10 cellular contexts compared by ENCODE assay signal in genomic region chr22:40415531-40416266, GRCh38. TPM values are rescaled to one million over a fixed set of nuclear protein-coding genes. Genes with fewer than 3 reads are reported as not detected.
DNase-seq lines count a peak whose midpoint lies in the region; ATAC-seq and TF ChIP-seq lines count a peak whose summit lies in the region.
"Had no signal": no experiment of that assay in that cellular context is flagged by ENCODE, and none has a peak within 500 bp of the region (broad histone marks: within the 10 kb centered on the region; RNA-seq: fewer than 3 reads in every experiment).

No MANE protein-coding gene starts in this region.

- no peak overlapping the region; the same call in 1 of the 2 replicates for H3K18ac ChIP-seq in IMR-90 (ENCODE audit: low read depth, low read length)

- H2BK5ac ChIP-seq in IMR-90 (ENCODE audit: low read depth, low read length, poor library complexity, severe bottlenecking), result no peak overlapping the region

- peak overlapping the region; percentile 41 for H2AFZ ChIP-seq in IMR-90 (replicated peaks; ENCODE audit: low read length, poor library complexity)

- DNase-seq in GM10248 (ENCODE audit: extremely low spot score) (peak; percentile 65), IMR-90 (peak; percentile 12), HPDE6-E6E7 (ENCODE audit: extremely low spot score) (no peak), HEK293T (ENCODE audit: extremely low spot score) (no peak), RKO (ENCODE audit: low spot score) (no peak)
- DNase-seq in activated naive CD8-positive, alpha-beta T cell treated with anti-CD3 and anti-CD28 coated beads, Interleukin-2, amount 50 U/mL, for 24 hours, result no peak
- DNase-seq in natural killer cell treated with Interleukin-12 subunit alpha and Interleukin-12 subunit beta and Interleukin-15 and Interleukin-18, amount 100 ng/mL, for 72 hours (ENCODE audit: low spot score), result peak; percentile 60
- DNase-seq: hippocampal formation, NCI-H748 treated with DMSO at 0.1 percent for 48 hours had no signal

- TF ChIP-seq CTCF in GM10248 (IDR thresholded peaks at IDR 0.05; ENCODE audit: control extremely low read depth, extremely low read depth, low read depth, missing control alignments) (no peak), IMR-90 (conservative IDR thresholded peaks at IDR 0.05; ENCODE audit: low read depth, low read length) (no peak)

- no peaks in the 10 kb centered on the region for H3K9me3 ChIP-seq in IMR-90 (ENCODE audit: control insufficient read depth, insufficient read depth, low read length)

- H4K5ac ChIP-seq in IMR-90 (ENCODE audit: low read depth, low read length), result peak overlapping the region; percentile 15; the same call in 1 of the 2 replicates

- H3K9me3 Mint-ChIP-seq in activated naive CD8-positive, alpha-beta T cell treated with anti-CD3 and anti-CD28 coated beads, Interleukin-2, amount 50 U/mL, for 24 hours, result no peaks in the 10 kb centered on the region
- H3K9me3 Mint-ChIP-seq in natural killer cell treated with Interleukin-12 subunit alpha and Interleukin-12 subunit beta and Interleukin-15 and Interleukin-18, amount 100 ng/mL, for 72 hours, result no peaks in the 10 kb centered on the region

- CTCF ChIA-PET in GM10248 (lab: Yijun Ruan, JAX), result interaction anchor here (0.9 to 3.2 kb wide), 8 partner anchors 9 to 110 kb away, joined by 3 to 36 read pairs (median 3); no protein-coding TSS in a partner anchor
- CTCF ChIA-PET in IMR-90 (lab: Yijun Ruan, JAX), result no interaction called here
- CTCF ChIA-PET in HEK293T (lab: Yijun Ruan, JAX), result interaction anchor here (1.0 kb wide), 1 partner anchor 21 kb away, joined by 4 read pairs; no protein-coding TSS in a partner anchor

- no peak overlapping the region; the same call in 1 of the 2 replicates for H4K91ac ChIP-seq in IMR-90 (ENCODE audit: insufficient read depth, low read depth, low read length)

- peak overlapping the region; percentile 53; the same call in 1 of the 2 replicates for H3K14ac ChIP-seq in IMR-90 (replicated peaks; ENCODE audit: low read depth, low read length)

- H3K36me3 ChIP-seq in IMR-90 (ENCODE audit: control insufficient read depth, insufficient read depth, low read length), result peaks cover 60% of the 10 kb centered on the region

- H2AK9ac ChIP-seq in IMR-90 (replicated peaks; ENCODE audit: low read depth, low read length, poor library complexity), result peak overlapping the region; percentile 72

- peak; percentile 30 for ATAC-seq in IMR-90 (ENCODE audit: low read depth)
- no peak for ATAC-seq in activated naive CD8-positive, alpha-beta T cell treated with anti-CD3 and anti-CD28 coated beads, Interleukin-2, amount 50 U/mL, for 24 hours
- peak in 1 of 2 donors; percentile 30 for ATAC-seq in natural killer cell treated with Interleukin-12 subunit alpha and Interleukin-12 subunit beta and Interleukin-15 and Interleukin-18, amount 100 ng/mL, for 72 hours
- ATAC-seq in HG02763 (IDR thresholded peaks at IDR 0.05; ENCODE audit: unreplicated experiment), result no peak

- H3K9me1 ChIP-seq in IMR-90 (ENCODE audit: insufficient read depth, low read length), result peaks cover 13% of the 10 kb centered on the region; the same call in 1 of the 2 replicates

- dilution Hi-C loops in IMR-90 (cut with HindIII; ENCODE audit: low sequenced_read_pairs, unreplicated experiment), result no loop called here

- H4K20me1 ChIP-seq in IMR-90 (ENCODE audit: insufficient read depth, low read length), result peaks cover 24% of the 10 kb centered on the region

- H2BK20ac ChIP-seq in IMR-90 (ENCODE audit: low read depth, low read length), result no peak overlapping the region

- POLR2A ChIA-PET in GM10248 (lab: Yijun Ruan, JAX), result interaction anchor here (1.3 kb wide), 1 partner anchor 21 kb away, joined by 4 read pairs; no protein-coding TSS in a partner anchor
- POLR2A ChIA-PET in IMR-90 (lab: Charles Lee; ENCODE audit: unreplicated experiment), result no interaction called here
- POLR2A ChIA-PET in HEK293T (lab: Yijun Ruan, JAX), result interaction anchor here (1.2 kb wide), 1 partner anchor 372 kb away, joined by 3 read pairs; no protein-coding TSS in a partner anchor

- H3K27me3 Mint-ChIP-seq in activated naive CD8-positive, alpha-beta T cell treated with anti-CD3 and anti-CD28 coated beads, Interleukin-2, amount 50 U/mL, for 24 hours, result no peaks in the 10 kb centered on the region
- no peaks in the 10 kb centered on the region for H3K27me3 Mint-ChIP-seq in natural killer cell treated with Interleukin-12 subunit alpha and Interleukin-12 subunit beta and Interleukin-15 and Interleukin-18, amount 100 ng/mL, for 72 hours

- peak overlapping the region; percentile 7 for H3K4me3 Mint-ChIP-seq in activated naive CD8-positive, alpha-beta T cell treated with anti-CD3 and anti-CD28 coated beads, Interleukin-2, amount 50 U/mL, for 24 hours
- peak overlapping the region; percentile 30 for H3K4me3 Mint-ChIP-seq in natural killer cell treated with Interleukin-12 subunit alpha and Interleukin-12 subunit beta and Interleukin-15 and Interleukin-18, amount 100 ng/mL, for 72 hours

- H3K4me3 ChIP-seq in IMR-90 (ENCODE audit: insufficient read depth, low read depth, low read length), result no peak overlapping the region

- no peaks in the 10 kb centered on the region for H3K27me3 ChIP-seq in IMR-90 (ENCODE audit: control insufficient read depth, insufficient read depth, low read length)

- H3K4me1 Mint-ChIP-seq in activated naive CD8-positive, alpha-beta T cell treated with anti-CD3 and anti-CD28 coated beads, Interleukin-2, amount 50 U/mL, for 24 hours, result peaks cover 35% of the 10 kb centered on the region
- H3K4me1 Mint-ChIP-seq in natural killer cell treated with Interleukin-12 subunit alpha and Interleukin-12 subunit beta and Interleukin-15 and Interleukin-18, amount 100 ng/mL, for 72 hours (ENCODE audit: low read depth in 2 of 2), result peaks cover 26 to 29% of the 10 kb centered on the region in 2 donors

- H3K27ac Mint-ChIP-seq in activated naive CD8-positive, alpha-beta T cell treated with anti-CD3 and anti-CD28 coated beads, Interleukin-2, amount 50 U/mL, for 24 hours, result peak overlapping the region; percentile 84
- peak overlapping the region; percentile 31 to 91 for H3K27ac Mint-ChIP-seq in natural killer cell treated with Interleukin-12 subunit alpha and Interleukin-12 subunit beta and Interleukin-15 and Interleukin-18, amount 100 ng/mL, for 72 hours

- in situ Hi-C loops in IMR-90 (cut with MboI; ENCODE audit: low sequenced_read_pairs), result no loop called here

- H2BK15ac ChIP-seq in IMR-90 (ENCODE audit: low read depth, low read length), result no peak overlapping the region

- no peak overlapping the region for H3K56ac ChIP-seq in IMR-90 (ENCODE audit: extremely low read depth, insufficient read depth, low read length)

- no peak overlapping the region for H3K23ac ChIP-seq in IMR-90 (ENCODE audit: low read depth, low read length)

- TF ChIP-seq RAD21 in IMR-90 (IDR thresholded peaks at IDR 0.05; ENCODE audit: low read length), result no peak

- H3K9ac ChIP-seq in IMR-90 (ENCODE audit: low read depth, low read length), result no peak overlapping the region

- no TSS peak for BruUV-seq in IMR-90 (replicated peaks; lab: Mats Ljungman, UMichigan)

- H2BK120ac ChIP-seq in IMR-90 (ENCODE audit: low read depth, low read length), result no peak overlapping the region

- peaks cover 5% of the 10 kb centered on the region; the same call in 1 of the 2 replicates for H3K4me1 ChIP-seq in IMR-90 (ENCODE audit: control insufficient read depth, insufficient read depth, low read length)

- no peak for TF ChIP-seq POLR2A in IMR-90 (IDR thresholded peaks at IDR 0.05; ENCODE audit: low read depth, low read length)

- H2AK5ac ChIP-seq in IMR-90 (ENCODE audit: low read depth, low read length), result no peak overlapping the region

- peak overlapping the region; percentile 32; the same call in 1 of the 2 replicates for H3K27ac ChIP-seq in IMR-90 (ENCODE audit: insufficient read depth, low read length)

- peak overlapping the region in 1 of 2 experiments; percentile 49; a peak in 2 of 4 replicates for H4K8ac ChIP-seq in IMR-90 (ENCODE audit: low read depth in 2 of 2, low read length in 2 of 2)

- no peak overlapping the region for H3K4me2 ChIP-seq in IMR-90 (ENCODE audit: low read depth, low read length)

- H3K4ac ChIP-seq in IMR-90 (ENCODE audit: low read depth, low read length), result peak overlapping the region; percentile 43; the same call in 1 of the 2 replicates

- 61% methylated on average over 15 of the region's 19 CpGs; no CpG with 5 or more reads in 1 of the 2 experiments for WGBS in IMR-90 (ENCODE audit: extremely low coverage in 2 of 2, insufficient read length in 1 of 2), 2 experiments

- peaks cover 4 to 70% of the 10 kb centered on the region in 2 experiments; a peak in 3 of 4 replicates for H3K79me1 ChIP-seq in IMR-90 (ENCODE audit: low read depth in 1 of 2, low read length in 2 of 2)

- intact Hi-C loops in IMR-90 (cut with micrococcal nuclease), result no loop called here

- H3K36me3 Mint-ChIP-seq in activated naive CD8-positive, alpha-beta T cell treated with anti-CD3 and anti-CD28 coated beads, Interleukin-2, amount 50 U/mL, for 24 hours (ENCODE audit: low read depth), result peaks cover 30% of the 10 kb centered on the region
- peaks cover 13% of the 10 kb centered on the region for H3K36me3 Mint-ChIP-seq in natural killer cell treated with Interleukin-12 subunit alpha and Interleukin-12 subunit beta and Interleukin-15 and Interleukin-18, amount 100 ng/mL, for 72 hours

TF ChIP-seq in IMR-90, 13 proteins besides CTCF, POLR2A, EP300 and RAD21:
- no peak for TF ChIP-seq CHD1 (IDR thresholded peaks at IDR 0.05; ENCODE audit: low read depth, low read length)

TF ChIP-seq in HEK293T, 16 proteins besides CTCF, POLR2A, EP300 and RAD21 (continues in another document):
- TF ChIP-seq SUZ12 (IDR thresholded peaks at IDR 0.05), result no peak
- TF ChIP-seq ELF4 (IDR thresholded peaks at IDR 0.05), result no peak
- TF ChIP-seq BHLHE40 (IDR thresholded peaks at IDR 0.05; ENCODE audit: borderline replicate concordance), result no peak
- TF ChIP-seq HDGF (IDR thresholded peaks at IDR 0.05; ENCODE audit: borderline replicate concordance), result no peak
- no peak for TF ChIP-seq TARDBP (IDR thresholded peaks at IDR 0.05)
- no peak for TF ChIP-seq PKNOX1 (IDR thresholded peaks at IDR 0.05)
- TF ChIP-seq ARNT (IDR thresholded peaks at IDR 0.05), result no peak
- TF ChIP-seq FOXK2 (IDR thresholded peaks at IDR 0.05), result no peak

RNA-seq across cellular contexts. Expression of gene SGSM3, which starts 45.3 kb away (rescaled TPM):
- 36.4 and 47.5 TPM in 2 replicates for total RNA-seq in IMR-90 (2012; rRNA removed)
- 90.1 and 97.4 TPM in 2 replicates for polyA plus RNA-seq in IMR-90 (2012; rRNA removed)
- 53.3 and 63.2 TPM in 2 replicates for polyA plus RNA-seq in IMR-90 (2012; cell fraction: cytosol; rRNA removed)
- polyA plus RNA-seq in IMR-90 (2012; cell fraction: nucleus; rRNA removed; ENCODE audit: low replicate concordance), result 505 and 1,239 TPM in 2 replicates
- 10 to 100 TPM; 59.2 to 74.7 TPM for total RNA-seq in natural killer cell treated with Interleukin-12 subunit alpha and Interleukin-12 subunit beta and Interleukin-15 and Interleukin-18, amount 100 ng/mL, for 72 hours

Comparison
In these comparisons a context has a peak if more than half of its experiments do, and no peak if none do; other contexts are left out.
1. DNase-seq: peak in GM10248 (single experiment), IMR-90 (single experiment) and natural killer cell treated with Interleukin-12 subunit alpha and Interleukin-12 subunit beta and Interleukin-15 and Interleukin-18, amount 100 ng/mL, for 72 hours (single experiment); none in activated naive CD8-positive, alpha-beta T cell treated with anti-CD3 and anti-CD28 coated beads, Interleukin-2, amount 50 U/mL, for 24 hours (single experiment), HPDE6-E6E7 (single experiment), HEK293T (single experiment) and RKO (single experiment).